Comparison of ENCODE assay signal across 15 cellular contexts in the genomic region with DNA sequence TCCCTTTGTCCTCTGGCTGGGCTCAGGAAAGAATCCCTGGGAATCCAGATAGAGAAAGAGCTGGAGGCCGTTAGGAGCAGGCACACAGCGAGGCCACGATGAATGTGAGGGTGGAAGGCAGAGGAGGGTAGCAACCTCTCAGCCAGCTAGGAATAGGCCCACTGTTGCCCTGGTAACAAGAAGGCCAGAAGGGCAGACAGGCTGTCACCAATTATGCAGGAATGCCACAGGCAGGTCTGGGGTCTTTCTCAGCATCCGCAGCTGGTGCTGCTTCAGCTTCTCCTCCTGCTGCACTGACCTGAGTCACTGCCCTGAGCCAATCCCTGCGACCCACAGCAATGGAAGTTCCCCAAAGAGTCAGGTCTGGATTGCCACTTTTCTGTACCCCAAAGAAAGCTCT.
DNase-seq lines count a peak whose midpoint lies in the region; ATAC-seq and TF ChIP-seq lines count a peak whose summit lies in the region.
"Had no signal": no experiment of that assay in that cellular context is flagged by ENCODE, and none has a peak within 500 bp of the region (broad histone marks: within the 10 kb centered on the region; RNA-seq: fewer than 3 reads in every experiment).

No MANE protein-coding gene starts in this region.

- TF ChIP-seq CTCF in progenitor cell of endocrine pancreas (IDR thresholded peaks at IDR 0.05; ENCODE audit: unreplicated experiment) (no peak), adrenal gland (IDR thresholded peaks at IDR 0.05) (no peak), CD14-positive monocyte (IDR thresholded peaks at IDR 0.05) (no peak)

- peaks cover 14% of the 10 kb centered on the region for H3K4me1 Mint-ChIP-seq in progenitor cell of endocrine pancreas (ENCODE audit: low read depth)
- no peaks in the 10 kb centered on the region for H3K4me1 Mint-ChIP-seq in CD14-positive monocyte

- TF ChIP-seq POLR2A in adrenal gland (IDR thresholded peaks at IDR 0.05), result no peak

- H3K4me3 Mint-ChIP-seq in progenitor cell of endocrine pancreas (ENCODE audit: low read depth) (no peak overlapping the region), CD14-positive monocyte (no peak overlapping the region)
- H3K4me3 Mint-ChIP-seq: naive thymus-derived CD4-positive, alpha-beta T cell had no signal

- no peak overlapping the region for H3K27ac ChIP-seq in adrenal gland

- H3K27me3 Mint-ChIP-seq in progenitor cell of endocrine pancreas, result peaks cover 22% of the 10 kb centered on the region
- H3K27me3 Mint-ChIP-seq in CD14-positive monocyte (ENCODE audit: low read depth in 3 of 3), result peaks cover 0 to 2% (median 0%) of the 10 kb centered on the region in 3 donors

- H3K9me3 ChIP-seq in adrenal gland (replicated peaks in 1 of 3), result no peaks in the 10 kb centered on the region

- H3K4me3 ChIP-seq in adrenal gland, result no peak overlapping the region

- ATAC-seq in SK-N-SH treated with all-trans-retinoic acid at 6 μM for 48 hours, result peak; percentile 70
- no peak for ATAC-seq in HG03469 (IDR thresholded peaks at IDR 0.05; ENCODE audit: unreplicated experiment)
- ATAC-seq: naive thymus-derived CD4-positive, alpha-beta T cell had no signal

- no peaks in the 10 kb centered on the region for H3K27me3 ChIP-seq in adrenal gland

- DNase-seq in NCI-H146 (lab: John Stamatoyannopoulos, UW) (peak; percentile 20), NCI-H146 treated with DMSO at 0.1 percent for 48 hours (lab: John Stamatoyannopoulos, UW; ENCODE audit: unreplicated experiment) (no peak), iPS DF 4.7 (ENCODE audit: extremely low read depth, low spot score) (peak; percentile 16), progenitor cell of endocrine pancreas (ENCODE audit: low spot score, unreplicated experiment) (no peak), adrenal gland (no peak), CD14-positive monocyte (ENCODE audit: low spot score) (no peak)
- DNase-seq: activated gamma-delta T cell, aorta, C1 segment of cervical spinal cord, foreskin fibroblast, GOT3, NCI-H1436 treated with DMSO at 0.1 percent for 48 hours had no signal

- H3K4me1 ChIP-seq in adrenal gland (replicated peaks in 1 of 2), result no peaks in the 10 kb centered on the region

- H3K27ac Mint-ChIP-seq in progenitor cell of endocrine pancreas, result peak overlapping the region; percentile 7
- H3K27ac Mint-ChIP-seq in CD14-positive monocyte, result no peak overlapping the region
- H3K27ac Mint-ChIP-seq: naive thymus-derived CD4-positive, alpha-beta T cell had no signal

- intact Hi-C loops in adrenal gland (cut with DNase I) (loop anchor here (10.0 kb wide), 2 partner anchors 182 to 252 kb away; no protein-coding TSS in a partner anchor), CD14-positive monocyte (cut with micrococcal nuclease) (no loop called here)

- H3K36me3 ChIP-seq in adrenal gland (replicated peaks in 1 of 2), result no peaks in the 10 kb centered on the region

- WGBS in adrenal gland, 4 donors, result 68 to 83% (median 73%) methylated on average over 4 to 5 of the region's 5 CpGs

- no peaks in the 10 kb centered on the region for H3K36me3 Mint-ChIP-seq in progenitor cell of endocrine pancreas (ENCODE audit: insufficient read depth)
- no peaks in the 10 kb centered on the region for H3K36me3 Mint-ChIP-seq in CD14-positive monocyte
- H3K36me3 Mint-ChIP-seq: naive thymus-derived CD4-positive, alpha-beta T cell had no signal

- peaks cover 3% of the 10 kb centered on the region for H3K9me3 Mint-ChIP-seq in progenitor cell of endocrine pancreas (ENCODE audit: low read depth)
- peaks cover 0 to 3% (median 0%) of the 10 kb centered on the region in 7 donors for H3K9me3 Mint-ChIP-seq in CD14-positive monocyte
- H3K9me3 Mint-ChIP-seq: naive thymus-derived CD4-positive, alpha-beta T cell had no signal

TF ChIP-seq in SK-N-SH treated with all-trans-retinoic acid at 6 μM for 48 hours, 23 proteins besides CTCF, POLR2A, EP300 and RAD21:
- TF ChIP-seq CSDC2 (CRISPR knock-in tag; IDR thresholded peaks at IDR 0.05), result no peak
- TF ChIP-seq ZC3H10 (CRISPR knock-in tag; IDR thresholded peaks at IDR 0.05), result no peak
- TF ChIP-seq, protein P1, sequence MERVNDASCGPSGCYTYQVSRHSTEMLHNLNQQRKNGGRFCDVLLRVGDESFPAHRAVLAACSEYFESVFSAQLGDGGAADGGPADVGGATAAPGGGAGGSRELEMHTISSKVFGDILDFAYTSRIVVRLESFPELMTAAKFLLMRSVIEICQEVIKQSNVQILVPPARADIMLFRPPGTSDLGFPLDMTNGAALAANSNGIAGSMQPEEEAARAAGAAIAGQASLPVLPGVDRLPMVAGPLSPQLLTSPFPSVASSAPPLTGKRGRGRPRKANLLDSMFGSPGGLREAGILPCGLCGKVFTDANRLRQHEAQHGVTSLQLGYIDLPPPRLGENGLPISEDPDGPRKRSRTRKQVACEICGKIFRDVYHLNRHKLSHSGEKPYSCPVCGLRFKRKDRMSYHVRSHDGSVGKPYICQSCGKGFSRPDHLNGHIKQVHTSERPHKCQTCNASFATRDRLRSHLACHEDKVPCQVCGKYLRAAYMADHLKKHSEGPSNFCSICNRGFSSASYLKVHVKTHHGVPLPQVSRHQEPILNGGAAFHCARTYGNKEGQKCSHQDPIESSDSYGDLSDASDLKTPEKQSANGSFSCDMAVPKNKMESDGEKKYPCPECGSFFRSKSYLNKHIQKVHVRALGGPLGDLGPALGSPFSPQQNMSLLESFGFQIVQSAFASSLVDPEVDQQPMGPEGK (CRISPR knock-in tag; IDR thresholded peaks at IDR 0.05; ENCODE audit: borderline replicate concordance), result no peak
- TF ChIP-seq ARNTL (CRISPR knock-in tag; IDR thresholded peaks at IDR 0.05; ENCODE audit: borderline replicate concordance, low read depth), result no peak
- no peak for TF ChIP-seq ZNF565 (CRISPR knock-in tag; conservative IDR thresholded peaks at IDR 0.05; ENCODE audit: low read depth)
- TF ChIP-seq ZFP30 (CRISPR knock-in tag; IDR thresholded peaks at IDR 0.05), result no peak
- TF ChIP-seq, protein P2, sequence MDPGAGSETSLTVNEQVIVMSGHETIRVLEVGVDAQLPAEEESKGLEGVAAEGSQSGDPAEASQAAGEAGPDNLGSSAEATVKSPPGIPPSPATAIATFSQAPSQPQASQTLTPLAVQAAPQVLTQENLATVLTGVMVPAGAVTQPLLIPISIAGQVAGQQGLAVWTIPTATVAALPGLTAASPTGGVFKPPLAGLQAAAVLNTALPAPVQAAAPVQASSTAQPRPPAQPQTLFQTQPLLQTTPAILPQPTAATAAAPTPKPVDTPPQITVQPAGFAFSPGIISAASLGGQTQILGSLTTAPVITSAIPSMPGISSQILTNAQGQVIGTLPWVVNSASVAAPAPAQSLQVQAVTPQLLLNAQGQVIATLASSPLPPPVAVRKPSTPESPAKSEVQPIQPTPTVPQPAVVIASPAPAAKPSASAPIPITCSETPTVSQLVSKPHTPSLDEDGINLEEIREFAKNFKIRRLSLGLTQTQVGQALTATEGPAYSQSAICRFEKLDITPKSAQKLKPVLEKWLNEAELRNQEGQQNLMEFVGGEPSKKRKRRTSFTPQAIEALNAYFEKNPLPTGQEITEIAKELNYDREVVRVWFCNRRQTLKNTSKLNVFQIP (CRISPR knock-in tag; IDR thresholded peaks at IDR 0.05; ENCODE audit: borderline replicate concordance, low read depth), result no peak
- no peak for TF ChIP-seq SNAI2 (CRISPR knock-in tag; IDR thresholded peaks at IDR 0.05)
- no peak for TF ChIP-seq ESRRG (CRISPR knock-in tag; IDR thresholded peaks at IDR 0.05)
- no peak for TF ChIP-seq ISL1 (CRISPR knock-in tag; IDR thresholded peaks at IDR 0.05)
- no peak for TF ChIP-seq PPARA (CRISPR knock-in tag; IDR thresholded peaks at IDR 0.05; ENCODE audit: borderline replicate concordance)

Comparison
In these comparisons a context has a peak if more than half of its experiments do, and no peak if none do; other contexts are left out.
1. DNase-seq: peak in NCI-H146 (single experiment) and iPS DF 4.7 (single experiment); none in NCI-H146 treated with DMSO at 0.1 percent for 48 hours (single experiment), progenitor cell of endocrine pancreas (single experiment), adrenal gland (0 of 7) and CD14-positive monocyte (single experiment).
2. intact Hi-C loops: an anchor here in adrenal gland (10.0 kb wide); none called in CD14-positive monocyte.